Comparison of ENCODE assay signal across 14 cellular contexts in the genomic region with DNA sequence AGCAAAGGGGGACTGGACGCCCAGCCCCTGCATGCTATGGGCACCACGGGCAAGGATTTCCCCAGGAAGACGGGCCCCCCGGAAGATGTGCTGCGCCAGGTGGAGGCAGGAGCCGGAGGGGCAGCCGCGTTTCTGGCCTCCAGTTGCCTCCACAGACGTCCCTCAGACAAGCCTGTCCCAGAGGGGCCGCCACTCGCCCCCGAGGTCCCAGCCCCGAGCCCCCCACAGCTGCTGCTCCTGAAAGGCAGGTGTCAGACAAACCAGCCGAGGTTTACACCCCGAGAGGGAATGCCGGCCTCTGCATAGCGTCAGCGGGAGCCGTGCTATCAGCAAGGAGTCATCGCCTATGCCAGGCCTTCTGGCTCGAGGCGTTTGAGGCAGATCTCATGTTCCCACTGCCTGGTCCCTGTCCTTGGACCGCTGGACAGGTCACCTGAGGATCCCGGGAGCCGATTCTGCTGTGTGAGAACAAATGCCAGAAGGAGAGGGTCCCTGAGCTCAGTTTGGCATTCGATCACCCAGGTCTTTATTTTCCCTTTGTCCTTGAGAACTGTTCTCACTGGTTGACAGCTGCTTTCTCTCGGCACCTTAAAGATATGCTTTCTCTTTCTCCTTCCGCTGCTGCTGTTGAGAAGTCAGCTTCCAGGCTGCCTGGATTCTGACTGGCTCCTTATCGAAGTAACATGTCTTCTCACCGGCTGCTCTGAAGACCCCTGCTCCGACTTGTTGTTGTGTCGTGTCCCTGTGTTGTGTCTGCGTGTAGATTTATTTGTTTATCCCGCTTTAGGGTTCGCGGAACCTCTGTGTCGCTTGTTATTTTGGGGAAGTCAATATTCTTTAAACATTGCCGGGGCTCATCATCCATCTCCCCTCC. TPM values are rescaled to one million over a fixed set of nuclear protein-coding genes. Genes with fewer than 3 reads are reported as not detected.
DNase-seq lines count a peak whose midpoint lies in the region; TF ChIP-seq lines count a peak whose summit lies in the region.
"Had no signal": no experiment of that assay in that cellular context is flagged by ENCODE, and none has a peak within 500 bp of the region (broad histone marks: within the 10 kb centered on the region; RNA-seq: fewer than 3 reads in every experiment).

No MANE protein-coding gene starts in this region.

- no peaks in the 10 kb centered on the region for H3K4me1 Mint-ChIP-seq in activated naive CD4-positive, alpha-beta T cell treated with anti-CD3 and anti-CD28 coated beads for 36 hours (ENCODE audit: low read depth)
- H3K4me1 Mint-ChIP-seq in mesothelial cell of epicardium: no peaks in the 10 kb centered on the region

- no peak for TF ChIP-seq POLR2A in uterus (IDR thresholded peaks at IDR 0.05)

- H3K9me3 ChIP-seq in uterus: peaks cover 0 to 5% of the 10 kb centered on the region in 2 donors
- no peaks in the 10 kb centered on the region for H3K9me3 ChIP-seq in Karpas-422 (ENCODE audit: low read length)

- H2AFZ ChIP-seq in Karpas-422 (ENCODE audit: low read length): no peak overlapping the region

- no peaks in the 10 kb centered on the region for H3K9me3 Mint-ChIP-seq in activated naive CD4-positive, alpha-beta T cell treated with anti-CD3 and anti-CD28 coated beads for 36 hours
- H3K9me3 Mint-ChIP-seq in mesothelial cell of epicardium: no peaks in the 10 kb centered on the region
- H3K9me3 Mint-ChIP-seq: CD4-positive, alpha-beta T cell had no signal

- H3K9me2 ChIP-seq in Karpas-422 (replicated peaks; ENCODE audit: insufficient read depth, low read length): no peaks in the 10 kb centered on the region

- H3K4me3 ChIP-seq in dorsolateral prefrontal cortex: no peak overlapping the region
- no peak overlapping the region for H3K4me3 ChIP-seq in uterus
- H3K4me3 ChIP-seq in Karpas-422 (ENCODE audit: low read length): no peak overlapping the region

- H3K9ac ChIP-seq in Karpas-422 (ENCODE audit: low read length): no peak overlapping the region

- H4K20me1 ChIP-seq in Karpas-422 (ENCODE audit: insufficient read depth, low read depth, low read length): peaks cover 7% of the 10 kb centered on the region; the same call in 1 of the 2 replicates

- no peaks in the 10 kb centered on the region for H3K79me2 ChIP-seq in Karpas-422 (ENCODE audit: low read length)

- H3K36me3 ChIP-seq in uterus (no peaks in the 10 kb centered on the region), Karpas-422 (ENCODE audit: insufficient read depth, low read length) (no peaks in the 10 kb centered on the region)

- no peak overlapping the region for H3K27ac Mint-ChIP-seq in activated naive CD4-positive, alpha-beta T cell treated with anti-CD3 and anti-CD28 coated beads for 36 hours
- no peak overlapping the region for H3K27ac Mint-ChIP-seq in mesothelial cell of epicardium
- H3K27ac Mint-ChIP-seq: CD4-positive, alpha-beta T cell had no signal

- CTCF ChIA-PET in activated naive CD4-positive, alpha-beta T cell treated with anti-CD3 and anti-CD28 coated beads for 36 hours (lab: Charles Lee): no interaction called here

- H3K27me3 Mint-ChIP-seq in activated naive CD4-positive, alpha-beta T cell treated with anti-CD3 and anti-CD28 coated beads for 36 hours (ENCODE audit: low read depth): peaks cover 3% of the 10 kb centered on the region
- H3K27me3 Mint-ChIP-seq in mesothelial cell of epicardium (ENCODE audit: low read depth): peaks cover 17% of the 10 kb centered on the region
- H3K27me3 Mint-ChIP-seq: CD4-positive, alpha-beta T cell had no signal

- no peak overlapping the region for H3K4me3 Mint-ChIP-seq in activated naive CD4-positive, alpha-beta T cell treated with anti-CD3 and anti-CD28 coated beads for 36 hours
- no peak overlapping the region for H3K4me3 Mint-ChIP-seq in mesothelial cell of epicardium
- H3K4me3 Mint-ChIP-seq: CD4-positive, alpha-beta T cell had no signal

- DNase-seq in activated naive CD4-positive, alpha-beta T cell treated with anti-CD3 and anti-CD28 coated beads for 36 hours: peak; percentile 2
- no peak for DNase-seq in activated naive CD4-positive, alpha-beta T cell treated with anti-CD3 and anti-CD28 coated beads, Interleukin-2, amount 50 U/mL, for 16 hours
- DNase-seq in dorsolateral prefrontal cortex: peak in 8 of 10 donors; percentile 2 to 41 (median 20)
- peak; percentile 18 to 38 for DNase-seq in mesothelial cell of epicardium (ENCODE audit: low spot score in 2 of 2, unreplicated experiment in 2 of 2)
- peak; percentile 9 to 11 for DNase-seq in uterus
- DNase-seq in NCI-H748 treated with DMSO at 0.1 percent for 48 hours (lab: John Stamatoyannopoulos, UW): no peak
- no peak for DNase-seq in Karpas-422
- no peak for DNase-seq in NK-92 treated with Interleukin-12 subunit alpha and Interleukin-12 subunit beta, amount 100 ng/mL, for 24 hours (lab: John Stamatoyannopoulos, UW)
- DNase-seq: amygdala, GOT3, NCI-H2171 had no signal

- no peaks in the 10 kb centered on the region for H3K36me3 Mint-ChIP-seq in activated naive CD4-positive, alpha-beta T cell treated with anti-CD3 and anti-CD28 coated beads for 36 hours (ENCODE audit: low read depth)
- H3K36me3 Mint-ChIP-seq in mesothelial cell of epicardium: no peaks in the 10 kb centered on the region

- H3K27me3 ChIP-seq in dorsolateral prefrontal cortex (no peaks in the 10 kb centered on the region), uterus (no peaks in the 10 kb centered on the region), Karpas-422 (ENCODE audit: low read length) (no peaks in the 10 kb centered on the region)

- intact Hi-C loops in activated naive CD4-positive, alpha-beta T cell treated with anti-CD3 and anti-CD28 coated beads for 36 hours (cut with micrococcal nuclease): no loop called here
- intact Hi-C loops in dorsolateral prefrontal cortex (cut with DNase I) (no loop called here), uterus (cut with DNase I; ENCODE audit: low total_unique reads) (no loop called here)

- H3K4me2 ChIP-seq in Karpas-422 (ENCODE audit: low read depth, low read length, poor library complexity, severe bottlenecking): no peak overlapping the region

- H3K4me1 ChIP-seq in uterus (no peaks in the 10 kb centered on the region), Karpas-422 (ENCODE audit: low read length) (no peaks in the 10 kb centered on the region)

- H3K27ac ChIP-seq in dorsolateral prefrontal cortex (no peak overlapping the region), uterus (no peak overlapping the region), Karpas-422 (ENCODE audit: low read length) (no peak overlapping the region)

- TF ChIP-seq CTCF in dorsolateral prefrontal cortex (IDR thresholded peaks at IDR 0.05 in 54 of 56, conservative IDR thresholded peaks at IDR 0.05 in 2 of 56; ENCODE audit: low read depth in 1 of 56, partially characterized antibody in 56 of 56) (no peak), mesothelial cell of epicardium (IDR thresholded peaks at IDR 0.05; ENCODE audit: unreplicated experiment) (no peak), uterus (IDR thresholded peaks at IDR 0.05) (no peak)

RNA-seq across cellular contexts. Expression of gene CROCC2, which starts 20.6 kb away (rescaled TPM):
- not detected for total RNA-seq in activated naive CD4-positive, alpha-beta T cell treated with anti-CD3 and anti-CD28 coated beads for 36 hours
- total RNA-seq in dorsolateral prefrontal cortex (under 1 TPM in 6 of 120 experiments, not detected in 114; 0.08 to 0.22 (median 0.11) TPM), mesothelial cell of epicardium (0.16 to 0.32 TPM (median 0.16 TPM) in 3 replicates), uterus (1 to 10 TPM in 2 of 4 donors, under 1 TPM in 1, not detected in 1; 0.79 to 2.6 (median 1.8) TPM)
- total RNA-seq in Karpas-422 (2014; rRNA removed; shearing (Covaris generic); ENCODE audit: low replicate concordance): not detected in 2 replicates
- total RNA-seq: CD4-positive, alpha-beta T cell; glomerular endothelial cell; T-helper 2 cell treated with Interferon-gamma antibody and Interleukin-4, amounts not matched to agents 100 ng/mL and 5 ng/mL, for 36 hours had no signal

RNA-seq across cellular contexts. Expression of gene MAB21L4, which starts 30.8 kb away (rescaled TPM):
- total RNA-seq in activated naive CD4-positive, alpha-beta T cell treated with anti-CD3 and anti-CD28 coated beads for 36 hours: not detected
- total RNA-seq in dorsolateral prefrontal cortex (under 1 TPM in 6 of 120 experiments, not detected in 114; 0.26 to 0.76 (median 0.30) TPM), mesothelial cell of epicardium (2.0 to 3.2 TPM (median 2.4 TPM) in 3 replicates), uterus (under 1 TPM in 1 of 4 donors, not detected in 3; 0.97 TPM)
- total RNA-seq in Karpas-422 (2014; rRNA removed; shearing (Covaris generic); ENCODE audit: low replicate concordance): not detected in 2 replicates
- total RNA-seq: CD4-positive, alpha-beta T cell; glomerular endothelial cell; T-helper 2 cell treated with Interferon-gamma antibody and Interleukin-4, amounts not matched to agents 100 ng/mL and 5 ng/mL, for 36 hours had no signal

RNA-seq across cellular contexts. Expression of gene AGXT, which starts 58.1 kb away (rescaled TPM):
- total RNA-seq in activated naive CD4-positive, alpha-beta T cell treated with anti-CD3 and anti-CD28 coated beads for 36 hours: not detected
- total RNA-seq in dorsolateral prefrontal cortex (under 1 TPM in 1 of 120 experiments, not detected in 119; 0.36 TPM), mesothelial cell of epicardium (not detected in 3 replicates), uterus (not detected)
- total RNA-seq in Karpas-422 (2014; rRNA removed; shearing (Covaris generic); ENCODE audit: low replicate concordance): not detected in 2 replicates
- total RNA-seq: CD4-positive, alpha-beta T cell; glomerular endothelial cell; T-helper 2 cell treated with Interferon-gamma antibody and Interleukin-4, amounts not matched to agents 100 ng/mL and 5 ng/mL, for 36 hours had no signal

Comparison
In these comparisons a context has a peak if more than half of its experiments do, and no peak if none do; other contexts are left out.
1. DNase-seq: peak in activated naive CD4-positive, alpha-beta T cell treated with anti-CD3 and anti-CD28 coated beads for 36 hours (single experiment), dorsolateral prefrontal cortex (8 of 10), mesothelial cell of epicardium (2 of 2) and uterus (2 of 2); none in activated naive CD4-positive, alpha-beta T cell treated with anti-CD3 and anti-CD28 coated beads, Interleukin-2, amount 50 U/mL, for 16 hours (single experiment), NCI-H748 treated with DMSO at 0.1 percent for 48 hours (single experiment), Karpas-422 (single experiment) and NK-92 treated with Interleukin-12 subunit alpha and Interleukin-12 subunit beta, amount 100 ng/mL, for 24 hours (single experiment).